Comparison of ENCODE assay signal across 9 cellular contexts in the genomic region with DNA sequence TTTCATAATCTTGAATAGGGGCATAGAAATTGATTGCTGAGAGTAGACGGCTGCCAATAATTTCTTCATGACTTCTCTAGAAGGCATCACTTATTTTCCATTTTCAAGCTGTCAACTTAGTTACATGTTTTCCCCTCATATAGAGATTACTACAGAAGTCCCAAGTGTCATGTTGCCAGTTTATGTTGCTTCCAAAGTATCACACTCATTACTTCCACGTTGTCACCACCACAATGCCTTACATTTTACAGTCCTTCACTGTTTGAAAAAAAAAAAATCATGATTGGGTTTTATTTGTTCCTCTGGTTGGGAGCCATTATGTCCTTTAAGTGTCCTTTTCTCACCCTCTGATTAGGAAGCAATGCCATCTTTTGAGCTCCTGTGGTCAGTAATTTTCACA.
"Had no signal": no experiment of that assay in that cellular context is flagged by ENCODE, and none has a peak within 500 bp of the region (broad histone marks: within the 10 kb centered on the region; RNA-seq: fewer than 3 reads in every experiment).

No MANE protein-coding gene starts in this region.

- H3K4me2 ChIP-seq: GM23338 had no signal

- H3K9ac ChIP-seq: GM23248 had no signal

- DNase-seq: GM23248, GOT3, H7, H9, HCEC 1CT, HFFc6 had no signal

- H2AFZ ChIP-seq: GM23248, GM23338 had no signal

- H3K9me3 ChIP-seq: HAP-1 had no signal

- ATAC-seq: GM23338, HCT116 had no signal

- H3K36me3 ChIP-seq: HAP-1 had no signal

- H3K4me1 ChIP-seq: HAP-1 had no signal

- H3K4me3 ChIP-seq: GM23248, GM23338, HAP-1 had no signal

- H3K27ac ChIP-seq: GM23248 had no signal
